9 cellular contexts compared by ENCODE assay signal in genomic region chr2:100235098-100235497, GRCh38.
A peak's percentile ranks its signal among the peaks of the same experiment; 100 is the strongest.
DNase-seq lines count a peak whose midpoint lies in the region; ATAC-seq, FAIRE-seq and TF ChIP-seq lines count a peak whose summit lies in the region.
"Had no signal": no experiment of that assay in that cellular context is flagged by ENCODE, and none has a peak within 500 bp of the region (broad histone marks: within the 10 kb centered on the region; RNA-seq: fewer than 3 reads in every experiment).

No MANE protein-coding gene starts in this region.

- H3K4me3 Mint-ChIP-seq in activated naive CD8-positive, alpha-beta T cell: peak overlapping the region; percentile 17

- no peaks in the 10 kb centered on the region for H3K27me3 Mint-ChIP-seq in activated naive CD8-positive, alpha-beta T cell

- H3K9me3 Mint-ChIP-seq in activated naive CD8-positive, alpha-beta T cell (ENCODE audit: low read depth): no peaks in the 10 kb centered on the region

- H3K36me3 ChIP-seq in kidney (ENCODE audit: control insufficient read depth in 1 of 2, insufficient read depth in 2 of 2, low read length in 2 of 2): no peaks in the 10 kb centered on the region
- H3K36me3 ChIP-seq: vagina had no signal

- intact Hi-C loops in kidney (cut with DNase I): no loop called here

- H3K4me3 ChIP-seq in GM12864 (ENCODE audit: low read depth, low read length) (no peak overlapping the region), kidney (ENCODE audit: low read length in 2 of 2) (no peak overlapping the region)
- H3K4me3 ChIP-seq: vagina had no signal

- DNase-seq in GM12864 (ENCODE audit: low read depth): peak; percentile 44
- DNase-seq in kidney: no peak
- no peak for DNase-seq in COLO829 (ENCODE audit: low spot score)
- DNase-seq in pons (ENCODE audit: low spot score): no peak
- no peak for DNase-seq in cerebellum (ENCODE audit: low spot score)

- no peaks in the 10 kb centered on the region for H3K9me3 ChIP-seq in kidney (ENCODE audit: control insufficient read depth in 1 of 2, low read length in 2 of 2)
- H3K9me3 ChIP-seq: vagina had no signal

- peaks cover 27% of the 10 kb centered on the region for H3K4me1 Mint-ChIP-seq in activated naive CD8-positive, alpha-beta T cell (ENCODE audit: low read depth)

- FAIRE-seq in kidney (lab: Jason Lieb, UNC): no peak

- TF ChIP-seq CTCF in GM12864 (IDR thresholded peaks at IDR 0.05; ENCODE audit: low read depth, low read length, missing control alignments) (no peak), kidney (IDR thresholded peaks at IDR 0.05; ENCODE audit: borderline replicate concordance, extremely low read depth, insufficient read depth) (no peak)

- no peaks in the 10 kb centered on the region for H3K4me1 ChIP-seq in kidney (ENCODE audit: control insufficient read depth in 1 of 2, insufficient read depth in 1 of 2, low read depth in 1 of 2, low read length in 2 of 2)
- H3K4me1 ChIP-seq: vagina had no signal

- peak; percentile 74 for ATAC-seq in GM21526 (IDR thresholded peaks at IDR 0.05; ENCODE audit: low FRiP score, unreplicated experiment)
- peak; percentile 93 for ATAC-seq in HG03575 (IDR thresholded peaks at IDR 0.05; ENCODE audit: extremely low read depth, insufficient number of reproducible peaks, low FRiP score, unreplicated experiment)

- H3K36me3 Mint-ChIP-seq in activated naive CD8-positive, alpha-beta T cell: no peaks in the 10 kb centered on the region

- no peak overlapping the region for H3K27ac ChIP-seq in kidney (ENCODE audit: low read depth in 2 of 2, low read length in 2 of 2)
- H3K27ac ChIP-seq: vagina had no signal

- H3K27ac Mint-ChIP-seq in activated naive CD8-positive, alpha-beta T cell: peak overlapping the region; percentile 73

- H3K9ac ChIP-seq in kidney (ENCODE audit: low read length in 2 of 2): no peak overlapping the region
